1 cellular context compared by ENCODE assay signal in the genomic region with DNA sequence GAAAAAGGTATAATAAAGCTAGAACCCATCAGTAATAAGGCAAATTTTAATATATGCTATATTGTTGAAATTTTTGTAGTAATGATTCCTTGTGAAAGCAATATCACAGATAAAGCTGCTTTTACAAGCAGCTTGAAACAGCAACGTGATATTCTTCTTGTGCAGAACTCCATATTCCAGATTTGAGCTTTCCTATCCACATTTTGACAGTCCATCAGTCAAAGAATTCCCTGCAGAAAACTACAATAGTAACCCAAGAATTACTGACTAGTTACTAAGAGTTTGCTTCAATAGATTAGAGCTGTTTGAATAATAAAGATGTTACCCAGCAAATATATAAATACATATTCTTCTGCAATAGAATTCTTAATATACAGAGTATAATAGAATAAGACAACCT.
"Had no signal": no experiment of that assay in that cellular context is flagged by ENCODE, and none has a peak within 500 bp of the region (broad histone marks: within the 10 kb centered on the region; RNA-seq: fewer than 3 reads in every experiment).

No MANE protein-coding gene starts in this region.

- ATAC-seq: GM12878 had no signal

- H3K4me3 ChIP-seq: GM12878 had no signal
